In the genomic region with DNA sequence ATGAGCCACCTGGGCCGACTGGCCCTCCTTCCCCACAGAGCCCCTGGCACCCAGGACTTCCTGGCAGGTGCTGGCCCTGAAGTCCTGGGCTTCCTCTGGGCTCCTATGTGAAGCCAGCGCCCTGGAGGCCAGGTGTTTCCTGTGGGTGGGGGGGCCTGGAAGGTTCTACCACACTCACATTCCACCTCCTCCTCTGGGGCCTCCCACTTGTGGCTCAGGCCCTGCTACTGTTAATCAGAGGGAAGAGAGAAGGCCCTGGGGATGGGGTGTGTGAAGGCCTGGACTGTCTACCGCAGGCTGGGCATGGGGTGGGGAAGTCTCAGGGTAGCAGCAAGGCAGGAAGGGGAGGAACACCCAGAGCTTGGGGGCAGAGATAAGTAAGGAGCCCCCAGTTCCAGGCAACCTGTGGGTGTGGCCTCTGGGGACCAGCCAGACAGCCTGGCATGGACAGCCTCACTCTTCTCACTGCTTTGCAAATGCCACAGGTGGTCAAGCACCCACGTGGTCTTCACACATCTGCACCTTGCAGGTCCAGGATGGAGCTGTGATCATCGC, we compare ENCODE assay signal across 13 cellular contexts.
DNase-seq lines count a peak whose midpoint lies in the region; ATAC-seq and TF ChIP-seq lines count a peak whose summit lies in the region.
"Had no signal": no experiment of that assay in that cellular context is flagged by ENCODE, and none has a peak within 500 bp of the region (broad histone marks: within the 10 kb centered on the region; RNA-seq: fewer than 3 reads in every experiment).

No MANE protein-coding gene starts in this region.

- CTCF ChIA-PET in activated naive CD4-positive, alpha-beta T cell treated with anti-CD3 and anti-CD28 coated beads, Interleukin-2, amount 10 ng/mL, durations not matched to agents 7 days and 5 days (lab: Charles Lee) = no interaction called here

- no peak for TF ChIP-seq POLR2A in ovary (IDR thresholded peaks at IDR 0.05)

- no peak for TF ChIP-seq EP300 in ovary (IDR thresholded peaks at IDR 0.05)

- DNase-seq in NCI-H1436 (lab: John Stamatoyannopoulos, UW) = peak; percentile 29
- no peak for DNase-seq in NCI-H1436 treated with DMSO at 0.1 percent for 48 hours (lab: John Stamatoyannopoulos, UW)
- DNase-seq in NCI-H2029 (lab: John Stamatoyannopoulos, UW) = peak; percentile 44
- peak; percentile 42 for DNase-seq in activated naive CD4-positive, alpha-beta T cell treated with anti-CD3 and anti-CD28 coated beads, Interleukin-2, amount 10 ng/mL, durations not matched to agents 7 days and 5 days
- DNase-seq in naive B cell = peak; percentile 64
- no peak for DNase-seq in ovary
- no peak for DNase-seq in NCI-H526 (lab: John Stamatoyannopoulos, UW)
- DNase-seq in stimulated activated CD4-positive, alpha-beta T cell treated with anti-CD3 and anti-CD28 coated beads, Interleukin-4, amount 100 ng/mL, for 4 hours = no peak
- DNase-seq: cortex of kidney, NCI-H2081 treated with DMSO at 0.1 percent for 48 hours, occipital lobe, Peyer's patch had no signal

- 74 to 78% (median 74%) methylated on average over 5 of the region's 5 CpGs for WGBS in ovary, 3 donors

- H3K4me3 Mint-ChIP-seq in activated naive CD4-positive, alpha-beta T cell treated with anti-CD3 and anti-CD28 coated beads, Interleukin-2, amount 10 ng/mL, durations not matched to agents 7 days and 5 days = no peak overlapping the region
- peak overlapping the region in 5 of 8 donors; percentile 1 to 60 (median 32) for H3K4me3 Mint-ChIP-seq in naive B cell
- H3K4me3 Mint-ChIP-seq: activated naive CD8-positive, alpha-beta T cell had no signal

- peaks cover 25% of the 10 kb centered on the region for H3K27me3 Mint-ChIP-seq in activated naive CD4-positive, alpha-beta T cell treated with anti-CD3 and anti-CD28 coated beads, Interleukin-2, amount 10 ng/mL, durations not matched to agents 7 days and 5 days
- H3K27me3 Mint-ChIP-seq in naive B cell = peaks cover 14 to 48% (median 32%) of the 10 kb centered on the region in 3 donors
- H3K27me3 Mint-ChIP-seq: activated naive CD8-positive, alpha-beta T cell had no signal

- H3K9me3 ChIP-seq in ovary = no peaks in the 10 kb centered on the region
- H3K9me3 ChIP-seq: Peyer's patch had no signal

- no peak overlapping the region for H3K4me3 ChIP-seq in ovary
- H3K4me3 ChIP-seq: Peyer's patch had no signal

- H3K27ac Mint-ChIP-seq in activated naive CD4-positive, alpha-beta T cell treated with anti-CD3 and anti-CD28 coated beads, Interleukin-2, amount 10 ng/mL, durations not matched to agents 7 days and 5 days = no peak overlapping the region
- H3K27ac Mint-ChIP-seq in naive B cell = peak overlapping the region; percentile 15 to 86 (median 79)
- H3K27ac Mint-ChIP-seq: activated naive CD8-positive, alpha-beta T cell had no signal

- H3K4me1 Mint-ChIP-seq in activated naive CD4-positive, alpha-beta T cell treated with anti-CD3 and anti-CD28 coated beads, Interleukin-2, amount 10 ng/mL, durations not matched to agents 7 days and 5 days = peaks cover 48% of the 10 kb centered on the region
- peaks cover 28 to 35% (median 34%) of the 10 kb centered on the region in 3 donors for H3K4me1 Mint-ChIP-seq in naive B cell

- H3K36me3 ChIP-seq in ovary = no peaks in the 10 kb centered on the region
- H3K36me3 ChIP-seq: Peyer's patch had no signal

- H3K27me3 ChIP-seq in ovary = no peaks in the 10 kb centered on the region
- H3K27me3 ChIP-seq: Peyer's patch had no signal

- TF ChIP-seq CTCF in ovary (IDR thresholded peaks at IDR 0.05) = no peak

- H3K4me1 ChIP-seq in ovary (ENCODE audit: insufficient read depth) = no peaks in the 10 kb centered on the region

- intact Hi-C loops in ovary (cut with DNase I) = no loop called here

- H3K27ac ChIP-seq in ovary = no peak overlapping the region
- H3K27ac ChIP-seq: Peyer's patch had no signal

- H3K9me3 Mint-ChIP-seq in activated naive CD4-positive, alpha-beta T cell treated with anti-CD3 and anti-CD28 coated beads, Interleukin-2, amount 10 ng/mL, durations not matched to agents 7 days and 5 days = no peaks in the 10 kb centered on the region
- H3K9me3 Mint-ChIP-seq in naive B cell = no peaks in the 10 kb centered on the region

- peak; percentile 43 to 47 for ATAC-seq in naive B cell (ENCODE audit: low read depth in 2 of 2)

- no peaks in the 10 kb centered on the region for H3K36me3 Mint-ChIP-seq in activated naive CD4-positive, alpha-beta T cell treated with anti-CD3 and anti-CD28 coated beads, Interleukin-2, amount 10 ng/mL, durations not matched to agents 7 days and 5 days
- H3K36me3 Mint-ChIP-seq in naive B cell = no peaks in the 10 kb centered on the region
- H3K36me3 Mint-ChIP-seq: activated naive CD8-positive, alpha-beta T cell had no signal

Comparison
In these comparisons a context has a peak if more than half of its experiments do, and no peak if none do; other contexts are left out.
1. DNase-seq: peak in NCI-H1436 (single experiment), NCI-H2029 (single experiment), activated naive CD4-positive, alpha-beta T cell treated with anti-CD3 and anti-CD28 coated beads, Interleukin-2, amount 10 ng/mL, durations not matched to agents 7 days and 5 days (single experiment) and naive B cell (single experiment); none in NCI-H1436 treated with DMSO at 0.1 percent for 48 hours (single experiment), ovary (0 of 5), NCI-H526 (0 of 2) and stimulated activated CD4-positive, alpha-beta T cell treated with anti-CD3 and anti-CD28 coated beads, Interleukin-4, amount 100 ng/mL, for 4 hours (0 of 2).